ENCODE assay signal across 9 cellular contexts in the genomic region with DNA sequence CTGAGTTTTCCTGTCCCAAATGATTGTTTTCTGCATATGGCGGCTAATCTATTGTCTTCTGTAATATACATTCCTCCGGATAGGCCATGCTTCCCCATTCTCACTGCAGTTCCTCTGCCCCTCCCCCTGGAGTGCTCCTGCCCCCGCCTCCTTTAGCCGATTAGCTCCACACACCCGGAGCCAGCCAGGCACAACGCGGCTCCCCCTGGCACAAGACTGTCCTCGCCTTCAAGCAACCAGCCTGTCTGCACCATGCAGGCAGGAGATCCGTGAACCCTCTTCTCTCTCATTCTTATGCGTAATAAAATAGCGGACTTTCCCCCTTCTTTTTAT. TPM values are rescaled to one million over a fixed set of nuclear protein-coding genes. Genes with fewer than 3 reads are reported as not detected.
DNase-seq lines count a peak whose midpoint lies in the region; ATAC-seq lines count a peak whose summit lies in the region.
"Had no signal": no experiment of that assay in that cellular context is flagged by ENCODE, and none has a peak within 500 bp of the region (broad histone marks: within the 10 kb centered on the region; RNA-seq: fewer than 3 reads in every experiment).

No MANE protein-coding gene starts in this region.

- no peak overlapping the region for H3K4me3 ChIP-seq in naive thymus-derived CD4-positive, alpha-beta T cell (ENCODE audit: low read length)

- no peaks in the 10 kb centered on the region for H3K9me3 ChIP-seq in naive thymus-derived CD4-positive, alpha-beta T cell (ENCODE audit: control insufficient read depth in 2 of 3, low read length in 3 of 3)
- H3K9me3 ChIP-seq: right lobe of liver had no signal

- intact Hi-C loops in dendritic cell treated with granulocyte-macrophage colony-stimulating factor and Interleukin-4, amounts not matched to agents 40 ng/mL and 50 ng/mL, for 4 days (cut with micrococcal nuclease), result no loop called here
- intact Hi-C loops in naive thymus-derived CD4-positive, alpha-beta T cell (cut with micrococcal nuclease), result no loop called here

- no peaks in the 10 kb centered on the region for H3K9me3 Mint-ChIP-seq in dendritic cell treated with granulocyte-macrophage colony-stimulating factor and Interleukin-4, amounts not matched to agents 40 ng/mL and 50 ng/mL, for 4 days
- peaks cover 0 to 1% (median 0%) of the 10 kb centered on the region in 11 donors for H3K9me3 Mint-ChIP-seq in naive thymus-derived CD4-positive, alpha-beta T cell
- H3K9me3 Mint-ChIP-seq in activated naive CD4-positive, alpha-beta T cell treated with anti-CD3 and anti-CD28 coated beads, Interleukin-2, amount 10 ng/mL, durations not matched to agents 7 days and 5 days, result no peaks in the 10 kb centered on the region

- H3K4me1 Mint-ChIP-seq in dendritic cell treated with granulocyte-macrophage colony-stimulating factor and Interleukin-4, amounts not matched to agents 40 ng/mL and 50 ng/mL, for 4 days (ENCODE audit: low read depth), result peaks cover 20% of the 10 kb centered on the region
- peaks cover 11 to 25% (median 16%) of the 10 kb centered on the region in 7 donors for H3K4me1 Mint-ChIP-seq in naive thymus-derived CD4-positive, alpha-beta T cell
- peaks cover 16% of the 10 kb centered on the region for H3K4me1 Mint-ChIP-seq in activated naive CD4-positive, alpha-beta T cell treated with anti-CD3 and anti-CD28 coated beads, Interleukin-2, amount 10 ng/mL, durations not matched to agents 7 days and 5 days

- POLR2A ChIA-PET in naive thymus-derived CD4-positive, alpha-beta T cell (lab: Charles Lee), result no interaction called here

- ATAC-seq in naive thymus-derived CD4-positive, alpha-beta T cell, result peak; percentile 33
- ATAC-seq in activated CD4-positive, CD25-positive, alpha-beta regulatory T cell treated with anti-CD3 and anti-CD28 coated beads, Interleukin-2, amount 50 U/mL, for 24 hours, result no peak
- no peak for ATAC-seq in HG03097 (IDR thresholded peaks at IDR 0.05; ENCODE audit: low FRiP score, unreplicated experiment)

- CTCF ChIA-PET in naive thymus-derived CD4-positive, alpha-beta T cell (lab: Charles Lee), result no interaction called here
- CTCF ChIA-PET in activated naive CD4-positive, alpha-beta T cell treated with anti-CD3 and anti-CD28 coated beads, Interleukin-2, amount 10 ng/mL, durations not matched to agents 7 days and 5 days (lab: Charles Lee), result no interaction called here

- H3K27ac ChIP-seq in naive thymus-derived CD4-positive, alpha-beta T cell (ENCODE audit: low read depth, low read length), result no peak overlapping the region
- H3K27ac ChIP-seq: right lobe of liver had no signal

- peaks cover 4 to 7% of the 10 kb centered on the region in 2 donors for H3K27me3 ChIP-seq in naive thymus-derived CD4-positive, alpha-beta T cell (ENCODE audit: control insufficient read depth in 2 of 2, insufficient read depth in 2 of 2, low read length in 2 of 2)

- no peaks in the 10 kb centered on the region for H3K36me3 ChIP-seq in naive thymus-derived CD4-positive, alpha-beta T cell (ENCODE audit: control insufficient read depth in 2 of 3, insufficient read depth in 3 of 3, low read length in 3 of 3)
- H3K36me3 ChIP-seq: right lobe of liver had no signal

- no peaks in the 10 kb centered on the region for H3K36me3 Mint-ChIP-seq in dendritic cell treated with granulocyte-macrophage colony-stimulating factor and Interleukin-4, amounts not matched to agents 40 ng/mL and 50 ng/mL, for 4 days (ENCODE audit: low read depth)
- no peaks in the 10 kb centered on the region for H3K36me3 Mint-ChIP-seq in naive thymus-derived CD4-positive, alpha-beta T cell
- no peaks in the 10 kb centered on the region for H3K36me3 Mint-ChIP-seq in activated naive CD4-positive, alpha-beta T cell treated with anti-CD3 and anti-CD28 coated beads, Interleukin-2, amount 10 ng/mL, durations not matched to agents 7 days and 5 days

- H3K27ac Mint-ChIP-seq in dendritic cell treated with granulocyte-macrophage colony-stimulating factor and Interleukin-4, amounts not matched to agents 40 ng/mL and 50 ng/mL, for 4 days, result no peak overlapping the region
- no peak overlapping the region for H3K27ac Mint-ChIP-seq in naive thymus-derived CD4-positive, alpha-beta T cell
- no peak overlapping the region for H3K27ac Mint-ChIP-seq in activated naive CD4-positive, alpha-beta T cell treated with anti-CD3 and anti-CD28 coated beads, Interleukin-2, amount 10 ng/mL, durations not matched to agents 7 days and 5 days

- peak overlapping the region; percentile 78 for H3K4me3 Mint-ChIP-seq in dendritic cell treated with granulocyte-macrophage colony-stimulating factor and Interleukin-4, amounts not matched to agents 40 ng/mL and 50 ng/mL, for 4 days
- H3K4me3 Mint-ChIP-seq in naive thymus-derived CD4-positive, alpha-beta T cell, result peak overlapping the region in 8 of 10 donors; percentile 14 to 80 (median 62)
- H3K4me3 Mint-ChIP-seq in activated naive CD4-positive, alpha-beta T cell treated with anti-CD3 and anti-CD28 coated beads, Interleukin-2, amount 10 ng/mL, durations not matched to agents 7 days and 5 days, result no peak overlapping the region

- peaks cover 72% of the 10 kb centered on the region for H3K27me3 Mint-ChIP-seq in dendritic cell treated with granulocyte-macrophage colony-stimulating factor and Interleukin-4, amounts not matched to agents 40 ng/mL and 50 ng/mL, for 4 days
- peaks cover 60 to 86% (median 67%) of the 10 kb centered on the region in 5 donors for H3K27me3 Mint-ChIP-seq in naive thymus-derived CD4-positive, alpha-beta T cell
- peaks cover 90% of the 10 kb centered on the region for H3K27me3 Mint-ChIP-seq in activated naive CD4-positive, alpha-beta T cell treated with anti-CD3 and anti-CD28 coated beads, Interleukin-2, amount 10 ng/mL, durations not matched to agents 7 days and 5 days

- no peaks in the 10 kb centered on the region for H3K4me1 ChIP-seq in naive thymus-derived CD4-positive, alpha-beta T cell (ENCODE audit: control insufficient read depth in 2 of 2, insufficient read depth in 2 of 2, low read length in 2 of 2)

- DNase-seq in NCI-H748 (lab: John Stamatoyannopoulos, UW; ENCODE audit: unreplicated experiment) (peak; percentile 59), NCI-H748 treated with DMSO at 0.1 percent for 48 hours (lab: John Stamatoyannopoulos, UW) (no peak), NCI-H2227 (lab: John Stamatoyannopoulos, UW; ENCODE audit: unreplicated experiment) (peak; percentile 85)
- DNase-seq in naive thymus-derived CD4-positive, alpha-beta T cell, result no peak
- no peak for DNase-seq in activated naive CD4-positive, alpha-beta T cell treated with anti-CD3 and anti-CD28 coated beads, Interleukin-2, amount 10 ng/mL, durations not matched to agents 7 days and 5 days
- DNase-seq: right lobe of liver had no signal

RNA-seq across cellular contexts. Expression of a gene that starts 18.0 kb away (rescaled TPM):
- not detected for total RNA-seq in naive thymus-derived CD4-positive, alpha-beta T cell
- polyA plus RNA-seq in naive thymus-derived CD4-positive, alpha-beta T cell, result not detected
- total RNA-seq: right lobe of liver had no signal

Comparison
In these comparisons a context has a peak if more than half of its experiments do, and no peak if none do; other contexts are left out.
1. DNase-seq: peak in NCI-H748 (single experiment) and NCI-H2227 (single experiment); none in NCI-H748 treated with DMSO at 0.1 percent for 48 hours (single experiment), naive thymus-derived CD4-positive, alpha-beta T cell (0 of 9) and activated naive CD4-positive, alpha-beta T cell treated with anti-CD3 and anti-CD28 coated beads, Interleukin-2, amount 10 ng/mL, durations not matched to agents 7 days and 5 days (single experiment).